In genomic region chr5:530001-530400, GRCh38 we compare ENCODE assay signal across 15 cellular contexts. TPM values are rescaled to one million over a fixed set of nuclear protein-coding genes. Genes with fewer than 3 reads are reported as not detected.
DNase-seq lines count a peak whose midpoint lies in the region; ATAC-seq, FAIRE-seq and TF ChIP-seq lines count a peak whose summit lies in the region.
"Had no signal": no experiment of that assay in that cellular context is flagged by ENCODE, and none has a peak within 500 bp of the region (broad histone marks: within the 10 kb centered on the region; RNA-seq: fewer than 3 reads in every experiment).

No MANE protein-coding gene starts in this region.

- H3K36me3 Mint-ChIP-seq in activated CD4-positive, alpha-beta T cell treated with anti-CD3 and anti-CD28 coated beads, Interleukin-2, amount 10 ng/mL, durations not matched to agents 24 days and 14 days (ENCODE audit: low read depth): no peaks in the 10 kb centered on the region
- H3K36me3 Mint-ChIP-seq in activated CD4-positive, alpha-beta T cell treated with anti-CD3 and anti-CD28 coated beads for 36 hours (ENCODE audit: low read depth): no peaks in the 10 kb centered on the region
- H3K36me3 Mint-ChIP-seq in stimulated activated naive B cell treated with anti-CD40 and anti-IgM and Interleukin-4, amounts not matched to agents 10 μg/mL and 1 μg/mL and 100 μg/mL, for 72 hours: no peaks in the 10 kb centered on the region

- peaks cover 7 to 22% of the 10 kb centered on the region in 2 experiments for H3K27me3 ChIP-seq in GM12878 (replicated peaks in 1 of 2; ENCODE audit: control insufficient read depth in 2 of 2, insufficient read depth in 2 of 2, low read length in 1 of 2)

- no peak for TF ChIP-seq EP300 in GM12878 (IDR thresholded peaks at IDR 0.05; ENCODE audit: borderline replicate concordance in 1 of 2, control insufficient read depth in 1 of 2, low read depth in 2 of 2, low read length in 2 of 2)

- no peak for TF ChIP-seq POLR2A in GM12878 (IDR thresholded peaks at IDR 0.05; ENCODE audit: low read depth, low read length)

- BruUV-seq in GM12878 (replicated peaks; lab: Mats Ljungman, UMichigan): no TSS peak

- no peak overlapping the region for H3K9ac ChIP-seq in GM12878 (ENCODE audit: control insufficient read depth, insufficient read depth, low read length)

- no peak overlapping the region for H2AFZ ChIP-seq in GM12878 (ENCODE audit: control insufficient read depth, low read depth, low read length)

- in situ Hi-C loops in GM12878 (cut with MboI): no loop called here

- H3K9me3 ChIP-seq in GM12878 (replicated peaks; ENCODE audit: control insufficient read depth, insufficient read depth, low read length): no peaks in the 10 kb centered on the region
- H3K9me3 ChIP-seq: tibial nerve had no signal

- H3K4me1 Mint-ChIP-seq in activated CD4-positive, alpha-beta T cell treated with anti-CD3 and anti-CD28 coated beads, Interleukin-2, amount 10 ng/mL, durations not matched to agents 24 days and 14 days: peaks cover 24% of the 10 kb centered on the region
- peaks cover 30% of the 10 kb centered on the region for H3K4me1 Mint-ChIP-seq in activated CD4-positive, alpha-beta T cell treated with anti-CD3 and anti-CD28 coated beads for 36 hours
- H3K4me1 Mint-ChIP-seq in stimulated activated naive B cell treated with anti-CD40 and anti-IgM and Interleukin-4, amounts not matched to agents 10 μg/mL and 1 μg/mL and 100 μg/mL, for 72 hours: peaks cover 35 to 56% of the 10 kb centered on the region in 2 donors

- peaks cover 47% of the 10 kb centered on the region for H3K27me3 Mint-ChIP-seq in activated CD4-positive, alpha-beta T cell treated with anti-CD3 and anti-CD28 coated beads, Interleukin-2, amount 10 ng/mL, durations not matched to agents 24 days and 14 days
- peaks cover 46% of the 10 kb centered on the region for H3K27me3 Mint-ChIP-seq in activated CD4-positive, alpha-beta T cell treated with anti-CD3 and anti-CD28 coated beads for 36 hours
- peaks cover 57 to 79% of the 10 kb centered on the region in 2 donors for H3K27me3 Mint-ChIP-seq in stimulated activated naive B cell treated with anti-CD40 and anti-IgM and Interleukin-4, amounts not matched to agents 10 μg/mL and 1 μg/mL and 100 μg/mL, for 72 hours

- H3K4me3 ChIP-seq in GM12878: no peak overlapping the region; the same call in 1 of the 2 replicates
- H3K4me3 ChIP-seq: tibial nerve had no signal

- no peak overlapping the region for H3K27ac ChIP-seq in GM12878 (ENCODE audit: control insufficient read depth, insufficient read depth)

- DNase-seq in activated CD4-positive, alpha-beta T cell treated with anti-CD3 and anti-CD28 coated beads, Interleukin-2, amount 10 ng/mL, durations not matched to agents 24 days and 14 days: no peak
- DNase-seq in activated CD4-positive, alpha-beta T cell treated with anti-CD3 and anti-CD28 coated beads for 36 hours: no peak
- DNase-seq in NOMO-1 (lab: John Stamatoyannopoulos, UW; ENCODE audit: unreplicated experiment in 2 of 2) (peak; percentile 98 to 100), GM12878 (ENCODE audit: low read depth, low spot score) (peak; percentile 15)
- DNase-seq in stimulated activated naive B cell treated with anti-CD40 and anti-IgM and Interleukin-4, amounts not matched to agents 10 μg/mL and 1 μg/mL and 100 μg/mL, for 72 hours: no peak
- no peak for DNase-seq in effector CD8-positive, alpha-beta T cell (lab: John Stamatoyannopoulos, UW)
- DNase-seq: 8988T; activated T-cell treated with anti-CD3 and anti-CD28 coated beads, Interleukin-2, amount 50 U/mL, for 1 hour; head of caudate nucleus; NCI-H526; SHP77 had no signal

- CTCF ChIA-PET in activated CD4-positive, alpha-beta T cell treated with anti-CD3 and anti-CD28 coated beads for 36 hours (lab: Charles Lee): interaction anchor here (0.8 to 1.1 kb wide), 2 partner anchors 182 to 342 kb away, joined by 3 read pairs; no protein-coding TSS in a partner anchor
- CTCF ChIA-PET in GM12878 (lab: Yijun Ruan, JAX): interaction anchor here (0.8 to 1.1 kb wide), 4 partner anchors 42 to 246 kb away, joined by 3 to 5 read pairs (median 3); no protein-coding TSS in a partner anchor

- RAD21 ChIA-PET in GM12878 (lab: Charles Lee; ENCODE audit: unreplicated experiment): interaction anchor here (1.2 to 1.8 kb wide), 2 partner anchors 14 to 15 kb away, joined by 4 read pairs; no protein-coding TSS in a partner anchor

- peaks cover 2% of the 10 kb centered on the region; the same call in 1 of the 2 replicates for H4K20me1 ChIP-seq in GM12878 (ENCODE audit: control insufficient read depth, insufficient read depth)

- TF ChIP-seq RAD21 in GM12878 (IDR thresholded peaks at IDR 0.05; ENCODE audit: insufficient read depth, low read depth, low read length): no peak

- H3K4me1 ChIP-seq in GM12878 (ENCODE audit: control insufficient read depth, insufficient read depth, low read length): peaks cover 23% of the 10 kb centered on the region

- SMC1A ChIA-PET in GM12878 (lab: Charles Lee; ENCODE audit: uncharacterized antibody, unreplicated experiment): interaction anchor here (0.9 kb wide), 2 partner anchors 14 to 213 kb away, joined by 3 read pairs; no protein-coding TSS in a partner anchor

- intact Hi-C loops in activated CD4-positive, alpha-beta T cell treated with anti-CD3 and anti-CD28 coated beads, Interleukin-2, amount 10 ng/mL, durations not matched to agents 24 days and 14 days (cut with micrococcal nuclease): no loop called here
- intact Hi-C loops in activated CD4-positive, alpha-beta T cell treated with anti-CD3 and anti-CD28 coated beads for 36 hours (cut with DNase I, micrococcal nuclease): no loop called here
- intact Hi-C loops in GM12878 (cut with micrococcal nuclease; ENCODE audit: unreplicated experiment): no loop called here

- ATAC-seq in activated CD4-positive, alpha-beta T cell treated with anti-CD3 and anti-CD28 coated beads for 36 hours: no peak
- ATAC-seq in GM12878 (peak; percentile 57), GM18519 (IDR thresholded peaks at IDR 0.05; ENCODE audit: low FRiP score, unreplicated experiment) (no peak), HG03521 (IDR thresholded peaks at IDR 0.05; ENCODE audit: unreplicated experiment) (no peak)
- peak; percentile 93 to 95 for ATAC-seq in stimulated activated naive B cell treated with anti-CD40 and anti-IgM and Interleukin-4, amounts not matched to agents 10 μg/mL and 1 μg/mL and 100 μg/mL, for 72 hours (replicated peaks)

- H3K4me2 ChIP-seq in GM12878 (ENCODE audit: control insufficient read depth, insufficient read depth): peak overlapping the region; percentile 53

- 0% methylated on average over 1 of the region's 1 CpG for WGBS in GM12878 (ENCODE audit: insufficient coverage, insufficient replicate concordance, low lambda C conversion rate, missing lambda C conversion rate)

- TF ChIP-seq CTCF in GM12878 (IDR thresholded peaks at IDR 0.05 in 2 of 3, conservative IDR thresholded peaks at IDR 0.05 in 1 of 3; ENCODE audit: control insufficient read depth in 2 of 3, extremely low read depth in 1 of 3, insufficient read depth in 1 of 3, low read depth in 3 of 3, low read length in 3 of 3): no peak

- H3K4me3 Mint-ChIP-seq in activated CD4-positive, alpha-beta T cell treated with anti-CD3 and anti-CD28 coated beads, Interleukin-2, amount 10 ng/mL, durations not matched to agents 24 days and 14 days: peak overlapping the region; percentile 8
- no peak overlapping the region for H3K4me3 Mint-ChIP-seq in activated CD4-positive, alpha-beta T cell treated with anti-CD3 and anti-CD28 coated beads for 36 hours
- H3K4me3 Mint-ChIP-seq in stimulated activated naive B cell treated with anti-CD40 and anti-IgM and Interleukin-4, amounts not matched to agents 10 μg/mL and 1 μg/mL and 100 μg/mL, for 72 hours: peak overlapping the region; percentile 20 to 37

- no peaks in the 10 kb centered on the region for H3K9me3 Mint-ChIP-seq in activated CD4-positive, alpha-beta T cell treated with anti-CD3 and anti-CD28 coated beads, Interleukin-2, amount 10 ng/mL, durations not matched to agents 24 days and 14 days
- H3K9me3 Mint-ChIP-seq in activated CD4-positive, alpha-beta T cell treated with anti-CD3 and anti-CD28 coated beads for 36 hours (ENCODE audit: low read depth): no peaks in the 10 kb centered on the region
- H3K9me3 Mint-ChIP-seq in stimulated activated naive B cell treated with anti-CD40 and anti-IgM and Interleukin-4, amounts not matched to agents 10 μg/mL and 1 μg/mL and 100 μg/mL, for 72 hours: no peaks in the 10 kb centered on the region

- no peak overlapping the region for H3K27ac Mint-ChIP-seq in activated CD4-positive, alpha-beta T cell treated with anti-CD3 and anti-CD28 coated beads, Interleukin-2, amount 10 ng/mL, durations not matched to agents 24 days and 14 days
- no peak overlapping the region for H3K27ac Mint-ChIP-seq in activated CD4-positive, alpha-beta T cell treated with anti-CD3 and anti-CD28 coated beads for 36 hours
- no peak overlapping the region for H3K27ac Mint-ChIP-seq in stimulated activated naive B cell treated with anti-CD40 and anti-IgM and Interleukin-4, amounts not matched to agents 10 μg/mL and 1 μg/mL and 100 μg/mL, for 72 hours

- no peaks in the 10 kb centered on the region for H3K79me2 ChIP-seq in GM12878 (ENCODE audit: control insufficient read depth, insufficient read depth, low read length)

- no peaks in the 10 kb centered on the region for H3K36me3 ChIP-seq in GM12878 (ENCODE audit: control insufficient read depth in 2 of 2, insufficient read depth in 2 of 2, low read length in 1 of 2)
- H3K36me3 ChIP-seq: tibial nerve had no signal

- POLR2A ChIA-PET in activated CD4-positive, alpha-beta T cell treated with anti-CD3 and anti-CD28 coated beads for 36 hours (lab: Charles Lee): interaction anchor here (0.7 kb wide), 1 partner anchor 58 kb away, joined by 3 read pairs; no protein-coding TSS in a partner anchor
- POLR2A ChIA-PET in GM12878 (lab: Charles Lee): no interaction called here

- peak; percentile 90 for FAIRE-seq in GM12878 (lab: Jason Lieb, UNC)
- FAIRE-seq: HTR-8/SVneo had no signal

RNA-seq across cellular contexts. Expression of gene SLC9A3, which starts 5.8 kb away (rescaled TPM):
- 3.0 and 3.3 TPM in 2 replicates for total RNA-seq in activated CD4-positive, alpha-beta T cell treated with anti-CD3 and anti-CD28 coated beads, Interleukin-2, amount 10 ng/mL, durations not matched to agents 24 days and 14 days
- 1 to 10 TPM; 2.1 to 2.4 TPM for total RNA-seq in activated CD4-positive, alpha-beta T cell treated with anti-CD3 and anti-CD28 coated beads for 36 hours
- total RNA-seq in GM12878 (2013; cell fraction: nucleolus; rRNA removed): 4.6 TPM in 2 replicates
- total RNA-seq in GM12878 (2014; rRNA removed) (2.8 and 3.2 TPM in 2 replicates), GM12878 (2014; rRNA removed; fragmentation: Illumina TruSeq; extraction: Trizol) (0.89 and 1.1 TPM in 2 replicates), GM12878 (2021) (2.3 and 2.5 TPM in 2 replicates)
- polyA plus RNA-seq in GM12878 (2011; ENCODE audit: low read depth): 1.1 TPM
- polyA plus RNA-seq in GM12878 (2011; rRNA removed) (1.1 and 1.6 TPM in 2 replicates), GM12878 (2014; fragmentation: Illumina TruSeq; extraction: Trizol) (1.5 and 1.7 TPM in 2 replicates), GM12878 (2014; fragmentation: Nextera tagmentation; extraction: Ambion mirVana) (under 1 TPM in 1 of 2 experiments, not detected in 1; 0.04 TPM), GM12878 (2014; rRNA removed) (4.7 and 5.2 TPM in 2 replicates), GM12878 (2016; fragmentation: Nextera tagmentation; extraction: Ambion mirVana) (1 to 10 TPM; 2.9 to 3.1 TPM)
- polyA plus RNA-seq in GM12878 (2011; cell fraction: cytosol; rRNA removed): 1.6 and 2.1 TPM in 2 replicates
- 4.8 and 5.6 TPM in 2 replicates for polyA plus RNA-seq in GM12878 (2011; cell fraction: nucleus; rRNA removed)
- 1.6 and 1.9 TPM in 2 replicates for polyA plus RNA-seq in GM12878 (2012)
- polyA minus RNA-seq in GM12878 (2011; rRNA and poly(A)+ RNA removed): 0.44 and 0.82 TPM in 2 replicates
- 0.62 TPM in 1 of 2 replicates, not detected in the other for polyA minus RNA-seq in GM12878 (2011; cell fraction: cytosol; rRNA and poly(A)+ RNA removed)
- polyA minus RNA-seq in GM12878 (2011; cell fraction: nucleus; rRNA and poly(A)+ RNA removed): 1.8 and 2.9 TPM in 2 replicates

Comparison
In these comparisons a context has a peak if more than half of its experiments do, and no peak if none do; other contexts are left out.
1. DNase-seq: peak in NOMO-1 (2 of 2) and GM12878 (single experiment); none in activated CD4-positive, alpha-beta T cell treated with anti-CD3 and anti-CD28 coated beads, Interleukin-2, amount 10 ng/mL, durations not matched to agents 24 days and 14 days (single experiment), activated CD4-positive, alpha-beta T cell treated with anti-CD3 and anti-CD28 coated beads for 36 hours (single experiment), stimulated activated naive B cell treated with anti-CD40 and anti-IgM and Interleukin-4, amounts not matched to agents 10 μg/mL and 1 μg/mL and 100 μg/mL, for 72 hours (single experiment) and effector CD8-positive, alpha-beta T cell (single experiment).
2. ATAC-seq: peak in GM12878 (single experiment) and stimulated activated naive B cell treated with anti-CD40 and anti-IgM and Interleukin-4, amounts not matched to agents 10 μg/mL and 1 μg/mL and 100 μg/mL, for 72 hours (2 of 2); none in activated CD4-positive, alpha-beta T cell treated with anti-CD3 and anti-CD28 coated beads for 36 hours (single experiment), GM18519 (single experiment) and HG03521 (single experiment).